ENCODE assay signal across 27 cellular contexts in genomic region chr19:52069653-52070052, GRCh38. TPM values are rescaled to one million over a fixed set of nuclear protein-coding genes. Genes with fewer than 3 reads are reported as not detected.
"Had no signal": no experiment of that assay in that cellular context is flagged by ENCODE, and none has a peak within 500 bp of the region (broad histone marks: within the 10 kb centered on the region; RNA-seq: fewer than 3 reads in every experiment).

No MANE protein-coding gene starts in this region.

- ATAC-seq: activated CD8-positive, alpha-beta memory T cell treated with anti-CD3 and anti-CD28 coated beads, Interleukin-2, amount 10 ng/mL, durations not matched to agents 7 days and 5 days; activated T-cell treated with anti-CD3 and anti-CD28 coated beads, Interleukin-2, amount 50 U/mL, for 72 hours; activated T-helper 17 cell treated with anti-CD3 and anti-CD28 coated beads, Interleukin-2, amount 50 U/mL, for 72 hours had no signal

- DNase-seq: activated CD4-positive, alpha-beta memory T cell treated with anti-CD3 and anti-CD28 coated beads, Interleukin-2, amount 10 ng/mL, durations not matched to agents 7 days and 5 days; activated CD4-positive, alpha-beta T cell treated with anti-CD3 and anti-CD28 coated beads for 1 hour; activated CD4-positive, alpha-beta T cell treated with anti-CD3 and anti-CD28 coated beads for 48 hours; activated CD4-positive, CD25-positive, alpha-beta regulatory T cell; activated CD8-positive, alpha-beta memory T cell treated with anti-CD3 and anti-CD28 coated beads for 24 hours; activated CD8-positive, alpha-beta memory T cell treated with anti-CD3 and anti-CD28 coated beads, Interleukin-2, amount 10 ng/mL, durations not matched to agents 7 days and 5 days; activated CD8-positive, alpha-beta memory T cell treated with anti-CD3 and anti-CD28 coated beads, Interleukin-2, amount 50 U/mL, for 48 hours; activated effector memory CD4-positive, alpha-beta T cell treated with anti-CD3 and anti-CD28 coated beads, Interleukin-2, amount 50 U/mL, for 16 hours; activated naive CD4-positive, alpha-beta T cell; activated naive CD4-positive, alpha-beta T cell treated with anti-CD3 and anti-CD28 coated beads, Interleukin-2, amount 50 U/mL, for 16 hours; activated naive CD8-positive, alpha-beta T cell treated with anti-CD3 and anti-CD28 coated beads for 36 hours; activated T-cell treated with anti-CD3 and anti-CD28 coated beads, Interleukin-2, amount 50 U/mL, for 72 hours; amygdala; NCI-H1105; NCI-H1417 treated with DMSO at 0.1 percent for 48 hours; NCI-H1930; NCI-H345; NCI-H526; NCI-H748 treated with DMSO at 0.1 percent for 48 hours; NK-92 treated with Interleukin-12 subunit alpha and Interleukin-12 subunit beta, amount 100 ng/mL, for 24 hours; Right ventricle myocardium superior; WERI-Rb-1 had no signal

- H3K4me3 ChIP-seq: ascending aorta, SK-N-MC had no signal

- H3K27ac ChIP-seq: ascending aorta, breast epithelium, SK-N-MC, WERI-Rb-1 had no signal

- H3K27me3 ChIP-seq: ascending aorta, breast epithelium had no signal

- H3K4me1 ChIP-seq: ascending aorta, breast epithelium had no signal

RNA-seq across cellular contexts. Expression of gene ZNF432, which starts 21.0 kb away (rescaled TPM):
- total RNA-seq: OCI-LY7 had no signal

RNA-seq across cellular contexts. Expression of gene ZNF841, which starts 25.9 kb away (rescaled TPM):
- total RNA-seq: OCI-LY7 had no signal
